1 cellular context compared by ENCODE assay signal in the genomic region with DNA sequence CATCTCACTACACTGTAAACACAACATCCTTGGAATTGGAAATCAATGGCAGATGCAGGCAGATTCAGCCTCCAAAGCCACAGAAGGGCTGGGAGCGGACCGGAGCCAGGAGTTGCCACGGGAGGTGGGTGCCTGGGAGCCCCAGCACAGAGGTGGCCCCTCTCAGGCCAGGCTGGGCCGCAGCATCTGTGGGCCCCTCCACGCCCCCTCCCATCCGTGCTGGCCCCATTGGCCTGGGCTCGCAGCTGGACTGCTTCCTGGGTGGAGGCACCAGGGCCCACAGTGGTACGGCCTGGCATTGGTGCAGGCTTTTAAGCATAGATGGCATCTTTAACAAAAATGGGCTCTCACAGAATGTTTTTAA.
TF ChIP-seq lines count a peak whose summit lies in the region.

No MANE protein-coding gene starts in this region.

TF ChIP-seq in H1, 55 proteins besides CTCF, POLR2A, EP300 and RAD21:
- TF ChIP-seq SRF (IDR thresholded peaks at IDR 0.05; ENCODE audit: low read depth, low read length): no peak
- no peak for TF ChIP-seq NRF1 (IDR thresholded peaks at IDR 0.05; ENCODE audit: low read depth, low read length)
- no peak for TF ChIP-seq SP2 (IDR thresholded peaks at IDR 0.05; ENCODE audit: low read length)
- TF ChIP-seq RBBP5 (IDR thresholded peaks at IDR 0.05; ENCODE audit: borderline replicate concordance, low read depth, low read length): no peak
- TF ChIP-seq SIRT6 (IDR thresholded peaks at IDR 0.05; ENCODE audit: low read length): no peak
- no peak for TF ChIP-seq BACH1 (IDR thresholded peaks at IDR 0.05; ENCODE audit: low read length)
- no peak for TF ChIP-seq SAP30 (IDR thresholded peaks at IDR 0.05; ENCODE audit: insufficient read depth, insufficient replicate concordance, low read length)
- no peak for TF ChIP-seq TAF7 (optimal IDR thresholded peaks at IDR 0.05; ENCODE audit: borderline replicate concordance, low read depth, low read length)
- TF ChIP-seq POU5F1 (IDR thresholded peaks at IDR 0.05; ENCODE audit: low read depth, low read length): no peak
- TF ChIP-seq CHD2 (IDR thresholded peaks at IDR 0.05; ENCODE audit: low read length): no peak
- no peak for TF ChIP-seq CEBPB (IDR thresholded peaks at IDR 0.05; ENCODE audit: low read depth, low read length)
- no peak for TF ChIP-seq KDM1A (IDR thresholded peaks at IDR 0.05; ENCODE audit: borderline replicate concordance, low read length)
- TF ChIP-seq SP4 (IDR thresholded peaks at IDR 0.05; ENCODE audit: low read length): no peak
- no peak for TF ChIP-seq GTF2F1 (IDR thresholded peaks at IDR 0.05; ENCODE audit: borderline replicate concordance, low read depth, low read length)
